ENCODE assay signal across 8 cellular contexts in genomic region chr16:30649725-30650368, GRCh38. TPM values are rescaled to one million over a fixed set of nuclear protein-coding genes. Genes with fewer than 3 reads are reported as not detected.
DNase-seq lines count a peak whose midpoint lies in the region; ATAC-seq and TF ChIP-seq lines count a peak whose summit lies in the region.

No MANE protein-coding gene starts in this region.

- peaks cover 14% of the 10 kb centered on the region for H3K4me1 ChIP-seq in adipocyte (ENCODE audit: control insufficient read depth, insufficient read depth, low read length)

- no peaks in the 10 kb centered on the region for H3K27me3 ChIP-seq in adipocyte (replicated peaks; ENCODE audit: control insufficient read depth, insufficient read depth, low read length)
- no peaks in the 10 kb centered on the region for H3K27me3 ChIP-seq in layer of hippocampus (ENCODE audit: control insufficient read depth, insufficient read depth, low read length)

- peaks cover 24 to 28% of the 10 kb centered on the region in 2 donors for H3K36me3 Mint-ChIP-seq in CD14-positive monocyte

- peak overlapping the region; percentile 93 for H3K9ac ChIP-seq in adipocyte (ENCODE audit: low read length)

- peak overlapping the region; percentile 96 for H3K4me3 ChIP-seq in adipocyte (ENCODE audit: low read length)

- DNase-seq in CD14-positive monocyte (ENCODE audit: low spot score) (no peak), adipocyte (ENCODE audit: low read depth) (no peak), substantia nigra (lab: John Stamatoyannopoulos, UW) (peak in 14 of 49 donors; percentile 37 to 70 (median 56)), NCI-H2107 treated with DMSO at 0.1 percent for 48 hours (lab: John Stamatoyannopoulos, UW; ENCODE audit: unreplicated experiment) (no peak), NCI-H2171 treated with DMSO at 0.1 percent for 48 hours (lab: John Stamatoyannopoulos, UW) (no peak)
- DNase-seq in activated CD4-positive, CD25-positive, alpha-beta regulatory T cell treated with anti-CD3 and anti-CD28 coated beads, Interleukin-2, amount 50 U/mL, for 72 hours = no peak

- H3K36me3 ChIP-seq in adipocyte (ENCODE audit: control insufficient read depth, insufficient read depth, low read length, severe bottlenecking) = peaks cover 17% of the 10 kb centered on the region

- H3K9me3 Mint-ChIP-seq in CD14-positive monocyte = peaks cover 0 to 2% (median 0%) of the 10 kb centered on the region in 7 donors

- no peaks in the 10 kb centered on the region for H3K9me3 ChIP-seq in adipocyte (ENCODE audit: control insufficient read depth, low read length)

- H3K27ac Mint-ChIP-seq in CD14-positive monocyte = peak overlapping the region; percentile 95 to 99 (median 98)

- peaks cover 28% of the 10 kb centered on the region for H3K4me1 Mint-ChIP-seq in CD14-positive monocyte

- peaks cover 0 to 3% (median 1%) of the 10 kb centered on the region in 3 donors for H3K27me3 Mint-ChIP-seq in CD14-positive monocyte (ENCODE audit: low read depth in 3 of 3)

- H3K27ac ChIP-seq in layer of hippocampus (ENCODE audit: low read depth, low read length) (peak overlapping the region; percentile 96), substantia nigra (ENCODE audit: low read depth, low read length, poor library complexity, severe bottlenecking) (peak overlapping the region; percentile 90)

- H3K4me3 Mint-ChIP-seq in CD14-positive monocyte = peak overlapping the region; percentile 93 to 96

- no peak for TF ChIP-seq CTCF in CD14-positive monocyte (IDR thresholded peaks at IDR 0.05)

- ATAC-seq in HG03342 (IDR thresholded peaks at IDR 0.05; ENCODE audit: unreplicated experiment) = peak; percentile 10

- intact Hi-C loops in CD14-positive monocyte (cut with micrococcal nuclease) = loop anchor here (2.0 to 10.0 kb wide), 3 partner anchors 49 to 275 kb away; partner anchors contain the start of genes FBXL19 (in 1 of the 2), MYL11 (in 1 of the 2), SRCAP (in 1 of the 2) and TBC1D10B (in 1 of the 2)

RNA-seq across cellular contexts. Expression of gene PRR14, which starts 0.9 kb away (rescaled TPM):
- polyA plus RNA-seq in CD14-positive monocyte = 10 to 100 TPM in 1 of 2 donors, 1 to 10 TPM in 1; 6.1 to 10.4 TPM

RNA-seq across cellular contexts. Expression of gene FBRS, which starts 8.4 kb away (rescaled TPM):
- polyA plus RNA-seq in CD14-positive monocyte = 1 to 10 TPM; 1.4 to 2.1 TPM

RNA-seq across cellular contexts. Expression of gene ZNF689, which starts 39.7 kb away (rescaled TPM):
- 10 to 100 TPM in 1 of 2 donors, 1 to 10 TPM in 1; 8.0 to 11.2 TPM for polyA plus RNA-seq in CD14-positive monocyte

RNA-seq across cellular contexts. Expression of gene SRCAP, which starts 49.1 kb away (rescaled TPM):
- polyA plus RNA-seq in CD14-positive monocyte = 1 to 10 TPM; 3.0 to 6.3 TPM
